ENCODE assay signal across 24 cellular contexts in the genomic region with DNA sequence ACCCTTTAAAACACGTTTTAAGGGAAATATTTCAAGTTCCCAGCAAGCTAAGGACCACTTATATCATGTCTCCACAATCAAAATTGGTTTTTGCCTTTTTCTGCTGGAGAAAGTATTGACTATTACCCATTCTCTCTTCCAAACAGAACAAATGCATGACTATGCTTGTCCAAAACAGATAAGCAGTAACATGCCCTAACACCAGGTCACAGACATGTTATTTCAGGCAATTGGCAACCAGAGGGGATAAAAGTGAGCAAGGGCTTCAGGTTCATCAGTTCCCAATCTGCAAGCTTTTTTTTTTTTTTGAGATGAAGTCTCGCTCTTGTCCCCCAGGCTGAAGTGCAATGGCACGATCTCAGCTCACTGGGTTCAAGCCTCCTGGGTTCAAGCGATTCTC.
"Had no signal": no experiment of that assay in that cellular context is flagged by ENCODE, and none has a peak within 500 bp of the region (broad histone marks: within the 10 kb centered on the region; RNA-seq: fewer than 3 reads in every experiment).

No MANE protein-coding gene starts in this region.

- H3K9ac ChIP-seq: SK-N-SH had no signal

- H3K4me2 ChIP-seq: SK-N-SH had no signal

- H3K9me3 ChIP-seq: SJCRH30, SK-N-SH had no signal

- H3K4me3 Mint-ChIP-seq: activated CD4-positive, alpha-beta memory T cell treated with anti-CD3 and anti-CD28 coated beads, Interleukin-2, amount 10 ng/mL, durations not matched to agents 7 days and 5 days; activated CD4-positive, alpha-beta T cell treated with anti-CD3 and anti-CD28 coated beads for 36 hours; activated naive CD4-positive, alpha-beta T cell treated with anti-CD3 and anti-CD28 coated beads, Interleukin-2, amount 10 ng/mL, durations not matched to agents 7 days and 5 days; activated naive CD8-positive, alpha-beta T cell treated with anti-CD3 and anti-CD28 coated beads for 36 hours; activated T-cell treated with anti-CD3 and anti-CD28 coated beads, Interleukin-2, amount 50 U/mL, for 72 hours had no signal

- H3K27ac Mint-ChIP-seq: activated CD4-positive, alpha-beta memory T cell treated with anti-CD3 and anti-CD28 coated beads, Interleukin-2, amount 10 ng/mL, durations not matched to agents 7 days and 5 days; activated CD4-positive, alpha-beta T cell treated with anti-CD3 and anti-CD28 coated beads for 36 hours; activated naive CD4-positive, alpha-beta T cell treated with anti-CD3 and anti-CD28 coated beads, Interleukin-2, amount 10 ng/mL, durations not matched to agents 7 days and 5 days; activated naive CD8-positive, alpha-beta T cell treated with anti-CD3 and anti-CD28 coated beads for 36 hours; activated T-cell treated with anti-CD3 and anti-CD28 coated beads, Interleukin-2, amount 50 U/mL, for 72 hours; activated T-helper 2 cell treated with anti-CD3 and anti-CD28 coated beads, Interferon-gamma antibody, Interleukin-2, Interleukin-4, amounts not matched to agents 10 μg/mL and 5 μg/mL and 100 μg/mL, durations not matched to agents 14 hours and 24 hours and 36 hours had no signal

- H3K27ac ChIP-seq: SJCRH30, VCaP had no signal

- ATAC-seq: activated CD4-positive, alpha-beta T cell treated with anti-CD3 and anti-CD28 coated beads for 36 hours; activated T-cell treated with anti-CD3 and anti-CD28 coated beads, Interleukin-2, amount 50 U/mL, for 72 hours had no signal

- H3K27me3 ChIP-seq: SJCRH30 had no signal

- H3K27me3 Mint-ChIP-seq: activated CD4-positive, alpha-beta memory T cell treated with anti-CD3 and anti-CD28 coated beads, Interleukin-2, amount 10 ng/mL, durations not matched to agents 7 days and 5 days; activated CD4-positive, alpha-beta T cell treated with anti-CD3 and anti-CD28 coated beads for 36 hours; activated naive CD4-positive, alpha-beta T cell treated with anti-CD3 and anti-CD28 coated beads, Interleukin-2, amount 10 ng/mL, durations not matched to agents 7 days and 5 days; activated naive CD8-positive, alpha-beta T cell treated with anti-CD3 and anti-CD28 coated beads for 36 hours had no signal

- H3K9me3 Mint-ChIP-seq: activated CD4-positive, alpha-beta memory T cell treated with anti-CD3 and anti-CD28 coated beads, Interleukin-2, amount 10 ng/mL, durations not matched to agents 7 days and 5 days; activated naive CD4-positive, alpha-beta T cell treated with anti-CD3 and anti-CD28 coated beads, Interleukin-2, amount 10 ng/mL, durations not matched to agents 7 days and 5 days; activated naive CD8-positive, alpha-beta T cell treated with anti-CD3 and anti-CD28 coated beads for 36 hours; activated T-cell treated with anti-CD3 and anti-CD28 coated beads, Interleukin-2, amount 50 U/mL, for 72 hours; activated T-helper 2 cell treated with anti-CD3 and anti-CD28 coated beads, Interferon-gamma antibody, Interleukin-2, Interleukin-4, amounts not matched to agents 10 μg/mL and 5 μg/mL and 100 μg/mL, durations not matched to agents 14 hours and 24 hours and 36 hours had no signal

- H3K36me3 Mint-ChIP-seq: activated naive CD8-positive, alpha-beta T cell treated with anti-CD3 and anti-CD28 coated beads for 36 hours had no signal

- H3K4me1 ChIP-seq: SJCRH30 had no signal

- H3K4me1 Mint-ChIP-seq: activated CD4-positive, alpha-beta T cell treated with anti-CD3 and anti-CD28 coated beads for 36 hours; activated naive CD4-positive, alpha-beta T cell treated with anti-CD3 and anti-CD28 coated beads, Interleukin-2, amount 10 ng/mL, durations not matched to agents 7 days and 5 days; activated naive CD8-positive, alpha-beta T cell treated with anti-CD3 and anti-CD28 coated beads for 36 hours had no signal

- H3K4me3 ChIP-seq: SJCRH30 had no signal

- DNase-seq: activated CD4-positive, alpha-beta memory T cell treated with anti-CD3 and anti-CD28 coated beads, Interleukin-2, amount 10 ng/mL, durations not matched to agents 7 days and 5 days; activated CD4-positive, alpha-beta T cell treated with anti-CD3 and anti-CD28 coated beads for 36 hours; activated CD4-positive, alpha-beta T cell treated with anti-CD3 and anti-CD28 coated beads, Interleukin-2, amount 50 U/mL, for 1 hour; activated CD8-positive, alpha-beta memory T cell treated with anti-CD3 and anti-CD28 coated beads, Interleukin-2, amount 50 U/mL, for 4 hours; activated gamma-delta T cell treated with Interleukin-2 at 50 U/mL for 16 hours; activated naive CD4-positive, alpha-beta T cell treated with anti-CD3 and anti-CD28 coated beads, Interleukin-2, amount 10 ng/mL, durations not matched to agents 7 days and 5 days; activated naive CD8-positive, alpha-beta T cell treated with anti-CD3 and anti-CD28 coated beads for 36 hours; activated T-cell treated with anti-CD3 and anti-CD28 coated beads, Interleukin-2, amount 50 U/mL, for 72 hours; anterior cingulate cortex; Kasumi-1; KBM-7; NCI-H1092; NCI-H1417; NCI-H1930; NCI-H345; NCI-H510A; NCI-H526 treated with DMSO at 0.1 percent for 48 hours; NCI-H82; Right ventricle myocardium superior; SJCRH30; SK-N-SH; T-helper 1 cell had no signal
